ENCODE assay signal across 34 cellular contexts in the genomic region with DNA sequence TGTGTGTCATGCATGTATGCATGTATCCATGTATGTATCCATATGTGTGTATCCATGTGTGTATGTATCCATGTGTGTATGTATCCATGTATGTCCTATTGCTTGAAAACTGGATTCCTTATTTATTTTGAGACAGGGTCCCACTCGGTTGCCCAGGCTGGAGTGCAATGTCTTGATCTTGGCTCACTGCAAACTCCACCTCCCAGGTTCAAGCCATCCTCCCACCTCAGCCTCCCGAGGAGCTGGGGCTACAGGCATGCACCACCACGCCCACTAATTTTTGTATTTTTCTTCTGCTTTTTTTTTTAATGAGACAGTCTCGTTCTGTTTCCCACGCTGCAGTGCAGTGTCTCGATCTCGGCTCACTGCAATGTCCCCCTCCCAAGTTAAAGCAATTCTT. TPM values are rescaled to one million over a fixed set of nuclear protein-coding genes. Genes with fewer than 3 reads are reported as not detected.
"Had no signal": no experiment of that assay in that cellular context is flagged by ENCODE, and none has a peak within 500 bp of the region (broad histone marks: within the 10 kb centered on the region; RNA-seq: fewer than 3 reads in every experiment).

No MANE protein-coding gene starts in this region.

- H3K36me3 Mint-ChIP-seq: immature natural killer cell; mesothelial cell of epicardium; naive B cell; stimulated activated effector memory CD8-positive, alpha-beta T cell treated with anti-CD3 and anti-CD28 coated beads, Interleukin-12 subunit alpha, Interleukin-12 subunit beta, amount 100 ng/mL, for 72 hours had no signal

- H3K9me3 ChIP-seq: heart left ventricle, lower lobe of right lung, neutrophil, psoas muscle, right lobe of liver, suprapubic skin, thoracic aorta, tibial artery, upper lobe of right lung had no signal

- H3K9ac ChIP-seq: parathyroid adenoma had no signal

- DNase-seq: glutamatergic neuron; heart left ventricle; hypothalamus; immature natural killer cell; mammary epithelial cell; mesenchymal stem cell; naive B cell; occipital lobe; stimulated activated CD4-positive, alpha-beta T cell treated with anti-CD3 and anti-CD28 coated beads, Interleukin-12 subunit alpha, Interleukin-12 subunit beta, amount 100 ng/mL, for 4 hours; stimulated activated CD4-positive, alpha-beta T cell treated with anti-CD3 and anti-CD28 coated beads, Interleukin-15, amount 100 ng/mL, for 24 hours; stimulated activated CD4-positive, alpha-beta T cell treated with anti-CD3 and anti-CD28 coated beads, Interleukin-4, amount 100 ng/mL, for 24 hours; stimulated activated naive CD4-positive, alpha-beta T cell; trophoblast cell; upper lobe of right lung had no signal

- H3K4me3 Mint-ChIP-seq: mesothelial cell of epicardium; nephron; neural crest cell; stimulated activated naive CD8-positive, alpha-beta T cell treated with anti-CD3 and anti-CD28 coated beads, Interleukin-15, Interleukin-2, amounts not matched to agents 100 ng/mL and 50 ng/mL, for 24 hours had no signal

- H3K27ac ChIP-seq: heart left ventricle, lower lobe of right lung, neutrophil, parathyroid adenoma, psoas muscle, right lobe of liver, suprapubic skin, thoracic aorta, tibial artery, upper lobe of right lung had no signal

- H3K4me1 ChIP-seq: parathyroid adenoma, psoas muscle, right lobe of liver, suprapubic skin, upper lobe of right lung had no signal

- FAIRE-seq: islet of Langerhans had no signal

- H3K9me3 Mint-ChIP-seq: mesothelial cell of epicardium; naive B cell; neural crest cell; stimulated activated effector memory CD8-positive, alpha-beta T cell treated with anti-CD3 and anti-CD28 coated beads, Interleukin-12 subunit alpha, Interleukin-12 subunit beta, amount 100 ng/mL, for 72 hours; stimulated activated naive CD8-positive, alpha-beta T cell treated with anti-CD3 and anti-CD28 coated beads, Interleukin-15, Interleukin-2, amounts not matched to agents 100 ng/mL and 50 ng/mL, for 24 hours had no signal

- H3K4me3 ChIP-seq: heart left ventricle, lower lobe of right lung, psoas muscle, right lobe of liver, smooth muscle cell, suprapubic skin, thoracic aorta, tibial artery, upper lobe of right lung had no signal

- ATAC-seq: left lobe of liver; lower lobe of right lung; psoas muscle; stimulated activated effector memory CD8-positive, alpha-beta T cell treated with anti-CD3 and anti-CD28 coated beads, Interleukin-12 subunit alpha, Interleukin-12 subunit beta, amount 100 ng/mL, for 72 hours; upper lobe of right lung had no signal

- H3K27ac Mint-ChIP-seq: mesothelial cell of epicardium; naive B cell; stimulated activated effector memory CD8-positive, alpha-beta T cell treated with anti-CD3 and anti-CD28 coated beads, Interleukin-12 subunit alpha, Interleukin-12 subunit beta, amount 100 ng/mL, for 72 hours; stimulated activated naive CD8-positive, alpha-beta T cell treated with anti-CD3 and anti-CD28 coated beads, Interleukin-15, Interleukin-2, amounts not matched to agents 100 ng/mL and 50 ng/mL, for 24 hours had no signal

- H3K36me3 ChIP-seq: heart left ventricle, lower lobe of right lung, neutrophil, right lobe of liver, suprapubic skin, thoracic aorta, tibial artery, upper lobe of right lung had no signal

RNA-seq across cellular contexts. Expression of a gene that starts 56.8 kb away (rescaled TPM):
- total RNA-seq: liver, mammary epithelial cell, neural crest cell, occipital lobe, osteocyte, posterior vena cava, smooth muscle cell, subcutaneous adipose tissue, suprapubic skin, thoracic aorta had no signal
- polyA plus RNA-seq: liver, mammary epithelial cell, smooth muscle cell had no signal
